11 cellular contexts compared by ENCODE assay signal in the genomic region with DNA sequence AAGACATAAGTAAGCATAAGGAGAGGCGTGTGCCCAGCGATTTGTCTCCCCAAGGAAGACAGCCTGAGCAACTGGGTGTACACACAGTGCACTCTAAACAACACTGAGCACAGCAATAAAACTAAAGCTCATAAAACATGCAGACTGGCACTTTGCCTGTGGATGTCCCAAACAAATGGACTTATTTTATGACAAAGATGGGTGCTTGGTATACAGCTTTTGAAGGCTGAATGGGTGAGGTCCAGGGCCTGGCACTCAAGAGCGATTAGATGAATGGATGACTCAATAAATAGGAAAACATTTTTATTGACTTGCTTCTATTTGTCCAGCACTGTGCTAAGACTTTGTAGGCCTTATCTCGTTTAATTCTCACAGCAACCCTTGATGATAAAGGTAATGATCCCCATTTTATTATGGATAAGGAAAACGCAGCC. TPM values are rescaled to one million over a fixed set of nuclear protein-coding genes. Genes with fewer than 3 reads are reported as not detected.
A peak's percentile ranks its signal among the peaks of the same experiment; 100 is the strongest.
DNase-seq lines count a peak whose midpoint lies in the region; ATAC-seq and TF ChIP-seq lines count a peak whose summit lies in the region.
"Had no signal": no experiment of that assay in that cellular context is flagged by ENCODE, and none has a peak within 500 bp of the region (broad histone marks: within the 10 kb centered on the region; RNA-seq: fewer than 3 reads in every experiment).

No MANE protein-coding gene starts in this region.

- H3K9me3 ChIP-seq in neural progenitor cell (ENCODE audit: low read depth), result no peaks in the 10 kb centered on the region
- H3K9me3 ChIP-seq in uterus, result no peaks in the 10 kb centered on the region
- H3K9me3 ChIP-seq in naive thymus-derived CD4-positive, alpha-beta T cell (ENCODE audit: control insufficient read depth in 2 of 3, low read length in 3 of 3), result no peaks in the 10 kb centered on the region
- H3K9me3 ChIP-seq: adrenal gland had no signal

- H4K20me1 ChIP-seq in neural progenitor cell (ENCODE audit: low read depth), result no peaks in the 10 kb centered on the region

- no peaks in the 10 kb centered on the region for H3K4me1 ChIP-seq in neural progenitor cell
- no peaks in the 10 kb centered on the region for H3K4me1 ChIP-seq in uterus
- no peaks in the 10 kb centered on the region for H3K4me1 ChIP-seq in naive thymus-derived CD4-positive, alpha-beta T cell (ENCODE audit: control insufficient read depth in 2 of 2, insufficient read depth in 2 of 2, low read length in 2 of 2)
- H3K4me1 ChIP-seq: adrenal gland had no signal

- intact Hi-C loops in uterus (cut with DNase I; ENCODE audit: low total_unique reads), result no loop called here
- intact Hi-C loops in naive thymus-derived CD4-positive, alpha-beta T cell (cut with micrococcal nuclease), result no loop called here

- H3K27ac ChIP-seq in epithelial cell of prostate (peak overlapping the region; percentile 9), neural progenitor cell (no peak overlapping the region), uterus (peak overlapping the region; percentile 9 to 35)
- H3K27ac ChIP-seq in naive thymus-derived CD4-positive, alpha-beta T cell (ENCODE audit: low read depth, low read length), result no peak overlapping the region
- H3K27ac ChIP-seq: adrenal gland had no signal

- H3K4me3 ChIP-seq in neural progenitor cell (no peak overlapping the region), uterus (no peak overlapping the region)
- H3K4me3 ChIP-seq in naive thymus-derived CD4-positive, alpha-beta T cell (ENCODE audit: low read length), result no peak overlapping the region
- H3K4me3 ChIP-seq: adrenal gland had no signal

- TF ChIP-seq CTCF in neural progenitor cell (IDR thresholded peaks at IDR 0.05), result no peak
- no peak for TF ChIP-seq CTCF in uterus (IDR thresholded peaks at IDR 0.05)

- H3K27me3 ChIP-seq in neural progenitor cell (no peaks in the 10 kb centered on the region), uterus (no peaks in the 10 kb centered on the region)
- no peaks in the 10 kb centered on the region for H3K27me3 ChIP-seq in naive thymus-derived CD4-positive, alpha-beta T cell (ENCODE audit: control insufficient read depth in 2 of 2, insufficient read depth in 2 of 2, low read length in 2 of 2)
- H3K27me3 ChIP-seq: adrenal gland had no signal

- H3K36me3 Mint-ChIP-seq in neural progenitor cell, result peaks cover 14% of the 10 kb centered on the region
- H3K36me3 Mint-ChIP-seq in naive thymus-derived CD4-positive, alpha-beta T cell, result peaks cover 1 to 18% (median 6%) of the 10 kb centered on the region in 5 donors

- CTCF ChIA-PET in naive thymus-derived CD4-positive, alpha-beta T cell (lab: Charles Lee), result interaction anchor here (0.6 kb wide), 1 partner anchor 23 kb away, joined by 7 read pairs; no protein-coding TSS in a partner anchor

- no peak overlapping the region for H3K4me3 Mint-ChIP-seq in neural progenitor cell
- H3K4me3 Mint-ChIP-seq in naive thymus-derived CD4-positive, alpha-beta T cell, result no peak overlapping the region
- H3K4me3 Mint-ChIP-seq: H9 had no signal

- DNase-seq in NCI-H748 (lab: John Stamatoyannopoulos, UW; ENCODE audit: unreplicated experiment), result peak; percentile 52
- no peak for DNase-seq in NCI-H748 treated with DMSO at 0.1 percent for 48 hours (lab: John Stamatoyannopoulos, UW)
- DNase-seq in epithelial cell of prostate (ENCODE audit: low read depth, low spot score), result peak; percentile 33
- DNase-seq in neural progenitor cell (ENCODE audit: low spot score), result no peak
- peak in 1 of 2 donors; percentile 24 for DNase-seq in uterus
- DNase-seq in NCI-H1930 (lab: John Stamatoyannopoulos, UW), result no peak
- no peak for DNase-seq in naive thymus-derived CD4-positive, alpha-beta T cell
- DNase-seq: adrenal gland, H9, occipital lobe had no signal

- H3K9me3 Mint-ChIP-seq in neural progenitor cell, result peaks cover 2% of the 10 kb centered on the region
- H3K9me3 Mint-ChIP-seq in naive thymus-derived CD4-positive, alpha-beta T cell, result no peaks in the 10 kb centered on the region

- H3F3A ChIP-seq in neural progenitor cell (ENCODE audit: low read depth), result no peaks in the 10 kb centered on the region

- no peaks in the 10 kb centered on the region for H3K4me1 Mint-ChIP-seq in neural progenitor cell
- H3K4me1 Mint-ChIP-seq in naive thymus-derived CD4-positive, alpha-beta T cell, result peaks cover 0 to 8% (median 0%) of the 10 kb centered on the region in 7 donors
- H3K4me1 Mint-ChIP-seq: H9 had no signal

- TF ChIP-seq POLR2A in uterus (IDR thresholded peaks at IDR 0.05), result no peak

- peak overlapping the region; percentile 11 for H3K27ac Mint-ChIP-seq in neural progenitor cell
- H3K27ac Mint-ChIP-seq in naive thymus-derived CD4-positive, alpha-beta T cell, result no peak overlapping the region
- H3K27ac Mint-ChIP-seq: H9 had no signal

- no peak overlapping the region for H3K9ac ChIP-seq in neural progenitor cell

- H3K4me2 ChIP-seq in neural progenitor cell, result no peak overlapping the region

- peaks cover 10% of the 10 kb centered on the region for H3K79me2 ChIP-seq in neural progenitor cell (ENCODE audit: low read depth)

- POLR2A ChIA-PET in naive thymus-derived CD4-positive, alpha-beta T cell (lab: Charles Lee), result interaction anchor here (0.7 kb wide), 1 partner anchor 665 kb away, joined by 3 read pairs; no protein-coding TSS in a partner anchor

- no peak for ATAC-seq in GM19397 (IDR thresholded peaks at IDR 0.05; ENCODE audit: unreplicated experiment)
- no peak for ATAC-seq in naive thymus-derived CD4-positive, alpha-beta T cell

- H3K27me3 Mint-ChIP-seq in neural progenitor cell (ENCODE audit: insufficient read depth, low read depth), result peaks cover 2% of the 10 kb centered on the region
- H3K27me3 Mint-ChIP-seq in naive thymus-derived CD4-positive, alpha-beta T cell, result peaks cover 0 to 8% (median 0%) of the 10 kb centered on the region in 5 donors

- no peaks in the 10 kb centered on the region for H3K36me3 ChIP-seq in neural progenitor cell
- no peaks in the 10 kb centered on the region for H3K36me3 ChIP-seq in uterus
- H3K36me3 ChIP-seq in naive thymus-derived CD4-positive, alpha-beta T cell (ENCODE audit: control insufficient read depth in 2 of 3, insufficient read depth in 3 of 3, low read length in 3 of 3), result peaks cover 0 to 5% (median 0%) of the 10 kb centered on the region in 3 experiments
- H3K36me3 ChIP-seq: adrenal gland had no signal

- no peak overlapping the region for H2AFZ ChIP-seq in neural progenitor cell (replicated peaks)

RNA-seq across cellular contexts. Expression of a gene that starts 28.5 kb away (rescaled TPM):
- total RNA-seq in neural progenitor cell (ENCODE audit: low replicate concordance), result 71.8 and 87.0 TPM in 2 replicates
- total RNA-seq in uterus, result 10 to 100 TPM; 13.6 to 91.4 (median 69.1) TPM
- 10 to 100 TPM in 3 of 5 experiments, 1 to 10 TPM in 2; 8.7 to 28.7 (median 10.1) TPM for total RNA-seq in naive thymus-derived CD4-positive, alpha-beta T cell
- polyA plus RNA-seq in naive thymus-derived CD4-positive, alpha-beta T cell, result 10 to 100 TPM; 25.2 to 26.4 TPM

Comparison
In these comparisons a context has a peak if more than half of its experiments do, and no peak if none do; other contexts are left out.
1. DNase-seq: peak in NCI-H748 (single experiment) and epithelial cell of prostate (single experiment); none in NCI-H748 treated with DMSO at 0.1 percent for 48 hours (single experiment), neural progenitor cell (single experiment), NCI-H1930 (0 of 2) and naive thymus-derived CD4-positive, alpha-beta T cell (0 of 9).
2. H3K27ac ChIP-seq: peak in epithelial cell of prostate (single experiment) and uterus (2 of 2); none in neural progenitor cell (single experiment) and naive thymus-derived CD4-positive, alpha-beta T cell (single experiment).